In the genomic region with DNA sequence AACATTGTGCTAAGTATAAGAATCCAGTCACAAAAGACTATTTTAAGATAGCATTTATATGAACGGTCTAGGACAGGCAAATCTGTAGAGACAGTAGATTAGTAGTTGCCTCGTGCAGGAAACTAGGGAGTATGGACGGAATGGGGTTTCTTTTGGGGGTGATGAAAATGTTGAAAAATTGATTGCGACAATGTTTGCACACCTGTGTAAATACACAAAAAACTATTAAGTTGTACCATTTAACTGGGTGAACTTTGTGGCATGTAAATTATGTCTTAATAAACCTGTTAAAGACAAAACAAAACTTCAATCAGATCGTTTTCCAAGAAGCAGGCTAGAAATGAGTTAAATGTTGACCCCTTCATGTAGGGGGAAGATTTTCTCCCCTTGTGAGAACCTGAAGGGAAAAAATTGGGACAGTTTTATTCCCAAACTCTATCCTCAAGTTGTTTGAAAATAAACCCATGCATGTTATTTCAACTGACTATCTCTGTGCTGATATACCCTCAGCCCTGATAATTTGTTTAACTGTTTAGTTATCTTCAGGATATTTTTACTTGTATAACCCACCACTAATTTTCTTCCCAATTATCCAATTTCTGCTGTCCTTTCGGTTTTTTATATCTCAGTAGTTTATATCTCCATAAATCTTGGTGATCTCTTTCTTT, we compare ENCODE assay signal across 16 cellular contexts.
DNase-seq lines count a peak whose midpoint lies in the region; ATAC-seq, FAIRE-seq and TF ChIP-seq lines count a peak whose summit lies in the region.
"Had no signal": no experiment of that assay in that cellular context is flagged by ENCODE, and none has a peak within 500 bp of the region (broad histone marks: within the 10 kb centered on the region; RNA-seq: fewer than 3 reads in every experiment).

No MANE protein-coding gene starts in this region.

- POLR2A ChIA-PET in WTC11 (lab: Charles Lee), result no interaction called here

- H3K4me2 ChIP-seq in neural progenitor cell, result peak overlapping the region; percentile 61
- H3K4me2 ChIP-seq: BLaER1 treated with 17β-estradiol and CSF1 and Interleukin-3, amounts not matched to agents 10 nM and 100 nM had no signal

- no peak overlapping the region for H3K4me3 ChIP-seq in neural progenitor cell
- H3K4me3 ChIP-seq: BLaER1 treated with 17β-estradiol and CSF1 and Interleukin-3, amounts not matched to agents 10 nM and 100 nM; GM23248 had no signal

- H4K20me1 ChIP-seq in neural progenitor cell (ENCODE audit: low read depth), result no peaks in the 10 kb centered on the region
- H4K20me1 ChIP-seq: BLaER1 treated with 17β-estradiol and CSF1 and Interleukin-3, amounts not matched to agents 10 nM and 100 nM had no signal

- no peak overlapping the region for H2AFZ ChIP-seq in neural progenitor cell (replicated peaks)
- H2AFZ ChIP-seq: GM23248 had no signal

- H3K4me3 Mint-ChIP-seq in WTC11 (no peak overlapping the region), neural progenitor cell (no peak overlapping the region)
- no peak overlapping the region for H3K4me3 Mint-ChIP-seq in T-helper 2 cell treated with Interferon-gamma antibody and Interleukin-4, amounts not matched to agents 5 μg/mL and 100 μg/mL, for 36 hours
- H3K4me3 Mint-ChIP-seq: B cell; CD8-positive, alpha-beta T cell had no signal

- peaks cover 16% of the 10 kb centered on the region for H3F3A ChIP-seq in neural progenitor cell (ENCODE audit: low read depth)

- no peaks in the 10 kb centered on the region for H3K9me3 ChIP-seq in neural progenitor cell (ENCODE audit: low read depth)

- H3K36me3 Mint-ChIP-seq in WTC11 (peaks cover 23% of the 10 kb centered on the region), neural progenitor cell (peaks cover 5% of the 10 kb centered on the region)
- H3K36me3 Mint-ChIP-seq in T-helper 2 cell treated with Interferon-gamma antibody and Interleukin-4, amounts not matched to agents 5 μg/mL and 100 μg/mL, for 36 hours (ENCODE audit: low read depth), result peaks cover 2% of the 10 kb centered on the region

- DNase-seq in NCI-H146 (lab: John Stamatoyannopoulos, UW), result peak; percentile 59
- DNase-seq in WTC11 (ENCODE audit: low spot score), result no peak
- DNase-seq in left lobe of liver (ENCODE audit: low spot score), result no peak
- DNase-seq in neural progenitor cell (ENCODE audit: low spot score), result no peak
- no peak for DNase-seq in central memory CD4-positive, alpha-beta T cell
- DNase-seq in T-helper 2 cell treated with Interferon-gamma antibody and Interleukin-4, amounts not matched to agents 5 μg/mL and 100 μg/mL, for 36 hours (ENCODE audit: low spot score), result no peak
- DNase-seq in H54 (ENCODE audit: insufficient read length, low spot score), result no peak
- DNase-seq: 8988T; Calu3; CD8-positive, alpha-beta T cell; DMS79 treated with DMSO at 0.1 percent for 48 hours; GM23248; HCEC 1CT had no signal

- peak overlapping the region; percentile 13 for H3K27ac Mint-ChIP-seq in WTC11
- H3K27ac Mint-ChIP-seq in neural progenitor cell, result no peak overlapping the region
- no peak overlapping the region for H3K27ac Mint-ChIP-seq in T-helper 2 cell treated with Interferon-gamma antibody and Interleukin-4, amounts not matched to agents 5 μg/mL and 100 μg/mL, for 36 hours
- H3K27ac Mint-ChIP-seq: B cell; CD8-positive, alpha-beta T cell had no signal

- no peak for ATAC-seq in WTC11
- peak; percentile 81 for ATAC-seq in left lobe of liver
- ATAC-seq: CD8-positive, alpha-beta T cell had no signal

- H3K27me3 Mint-ChIP-seq in WTC11 (ENCODE audit: low read depth) (no peaks in the 10 kb centered on the region), neural progenitor cell (ENCODE audit: insufficient read depth, low read depth) (no peaks in the 10 kb centered on the region)
- no peaks in the 10 kb centered on the region for H3K27me3 Mint-ChIP-seq in T-helper 2 cell treated with Interferon-gamma antibody and Interleukin-4, amounts not matched to agents 5 μg/mL and 100 μg/mL, for 36 hours (ENCODE audit: low read depth)
- H3K27me3 Mint-ChIP-seq: B cell had no signal

- FAIRE-seq in H54 (lab: Jason Lieb, UNC), result no peak
- FAIRE-seq: GM12891 had no signal

- no peak overlapping the region for H3K9ac ChIP-seq in neural progenitor cell
- H3K9ac ChIP-seq: BLaER1 treated with 17β-estradiol and CSF1 and Interleukin-3, amounts not matched to agents 10 nM and 100 nM; GM23248 had no signal

- H3K27me3 ChIP-seq in neural progenitor cell, result no peaks in the 10 kb centered on the region
- H3K27me3 ChIP-seq: BLaER1 treated with 17β-estradiol and CSF1 and Interleukin-3, amounts not matched to agents 10 nM and 100 nM had no signal

- H3K27ac ChIP-seq in neural progenitor cell, result peak overlapping the region; percentile 66
- H3K27ac ChIP-seq: BLaER1 treated with 17β-estradiol and CSF1 and Interleukin-3, amounts not matched to agents 10 nM and 100 nM; GM23248 had no signal

- peaks cover 16% of the 10 kb centered on the region for H3K9me3 Mint-ChIP-seq in WTC11
- peaks cover 6% of the 10 kb centered on the region for H3K9me3 Mint-ChIP-seq in neural progenitor cell
- no peaks in the 10 kb centered on the region for H3K9me3 Mint-ChIP-seq in T-helper 2 cell treated with Interferon-gamma antibody and Interleukin-4, amounts not matched to agents 5 μg/mL and 100 μg/mL, for 36 hours
- H3K9me3 Mint-ChIP-seq: CD8-positive, alpha-beta T cell had no signal

- TF ChIP-seq CTCF in WTC11 (IDR thresholded peaks at IDR 0.05) (no peak), neural progenitor cell (IDR thresholded peaks at IDR 0.05) (no peak)

- peaks cover 21% of the 10 kb centered on the region for H3K4me1 Mint-ChIP-seq in WTC11
- peaks cover 32% of the 10 kb centered on the region for H3K4me1 Mint-ChIP-seq in neural progenitor cell
- H3K4me1 Mint-ChIP-seq in T-helper 2 cell treated with Interferon-gamma antibody and Interleukin-4, amounts not matched to agents 5 μg/mL and 100 μg/mL, for 36 hours (ENCODE audit: low read depth), result no peaks in the 10 kb centered on the region
- H3K4me1 Mint-ChIP-seq: B cell had no signal

- peaks cover 4% of the 10 kb centered on the region for H3K36me3 ChIP-seq in neural progenitor cell

- H3K79me2 ChIP-seq in neural progenitor cell (ENCODE audit: low read depth), result no peaks in the 10 kb centered on the region

- CTCF ChIA-PET in WTC11 (lab: Charles Lee), result no interaction called here

- TF ChIP-seq POLR2A in H54 (IDR thresholded peaks at IDR 0.05; ENCODE audit: low read depth, low read length), result no peak

- peaks cover 67% of the 10 kb centered on the region for H3K4me1 ChIP-seq in neural progenitor cell
- H3K4me1 ChIP-seq: BLaER1 treated with 17β-estradiol and CSF1 and Interleukin-3, amounts not matched to agents 10 nM and 100 nM had no signal

TF ChIP-seq in WTC11, 78 proteins besides CTCF, POLR2A, EP300 and RAD21 (continues in another document):
- TF ChIP-seq, protein P1, sequence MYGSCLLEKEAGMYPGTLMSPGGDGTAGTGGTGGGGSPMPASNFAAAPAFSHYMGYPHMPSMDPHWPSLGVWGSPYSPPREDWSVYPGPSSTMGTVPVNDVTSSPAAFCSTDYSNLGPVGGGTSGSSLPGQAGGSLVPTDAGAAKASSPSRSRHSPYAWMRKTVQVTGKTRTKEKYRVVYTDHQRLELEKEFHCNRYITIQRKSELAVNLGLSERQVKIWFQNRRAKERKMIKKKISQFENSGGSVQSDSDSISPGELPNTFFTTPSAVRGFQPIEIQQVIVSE (CRISPR knock-in tag; IDR thresholded peaks at IDR 0.05; ENCODE audit: borderline replicate concordance), result no peak
- no peak for TF ChIP-seq ARID4B (CRISPR knock-in tag; IDR thresholded peaks at IDR 0.05; ENCODE audit: borderline replicate concordance)
- TF ChIP-seq ZSCAN18 (CRISPR knock-in tag; IDR thresholded peaks at IDR 0.05), result no peak
- TF ChIP-seq ZNF263 (CRISPR knock-in tag; IDR thresholded peaks at IDR 0.05; ENCODE audit: low read depth), result no peak
